Comparison of ENCODE assay signal across 8 cellular contexts in the genomic region with DNA sequence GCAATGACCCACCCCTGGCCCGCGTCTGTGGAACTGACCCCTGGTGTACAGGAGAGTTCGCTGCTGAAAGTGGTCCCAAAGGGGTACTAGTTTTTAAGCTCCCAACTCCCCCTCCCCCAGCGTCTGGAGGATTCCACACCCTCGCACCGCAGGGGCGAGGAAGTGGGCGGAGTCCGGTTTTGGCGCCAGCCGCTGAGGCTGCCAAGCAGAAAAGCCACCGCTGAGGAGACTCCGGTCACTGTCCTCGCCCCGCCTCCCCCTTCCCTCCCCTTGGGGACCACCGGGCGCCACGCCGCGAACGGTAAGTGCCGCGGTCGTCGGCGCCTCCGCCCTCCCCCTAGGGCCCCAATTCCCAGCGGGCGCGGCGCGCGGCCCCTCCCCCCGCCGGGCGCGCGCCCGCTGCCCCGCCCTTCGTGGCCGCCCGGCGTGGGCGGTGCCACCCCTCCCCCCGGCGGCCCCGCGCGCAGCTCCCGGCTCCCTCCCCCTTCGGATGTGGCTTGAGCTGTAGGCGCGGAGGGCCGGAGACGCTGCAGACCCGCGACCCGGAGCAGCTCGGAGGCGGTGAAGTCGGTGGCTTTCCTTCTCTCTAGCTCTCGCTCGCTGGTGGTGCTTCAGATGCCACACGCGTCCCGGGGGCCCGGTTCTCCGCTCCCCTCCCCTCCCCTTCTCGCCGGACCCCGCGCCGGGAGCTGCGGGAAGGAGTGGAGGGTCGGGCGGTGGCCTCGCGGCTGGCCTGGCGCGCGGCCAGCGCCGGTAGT.
DNase-seq lines count a peak whose midpoint lies in the region; ATAC-seq lines count a peak whose summit lies in the region.

A gene (plus strand): TSS at position 485 of the 758 bp plus-strand sequence. CDS start 1,254 bp downstream, outside the sequence.

- DNase-seq in AG08396 (ENCODE audit: low spot score): peak; percentile 93
- DNase-seq in NCI-H345 treated with DMSO at 0.1 percent for 48 hours (lab: John Stamatoyannopoulos, UW; ENCODE audit: unreplicated experiment): peak; percentile 92
- DNase-seq in activated CD4-positive, CD25-positive, alpha-beta regulatory T cell (lab: John Stamatoyannopoulos, UW): peak; percentile 82 to 88 (median 84)
- peak in 60 of 61 donors; percentile 16 to 94 (median 81) for DNase-seq in caudate nucleus (lab: John Stamatoyannopoulos, UW)
- DNase-seq in iris pigment epithelial cell (ENCODE audit: low read depth): peak; percentile 72
- DNase-seq in stimulated activated CD4-positive, alpha-beta T cell treated with anti-CD3 and anti-CD28 coated beads, Interleukin-12 subunit alpha, Interleukin-12 subunit beta, amount 100 ng/mL, for 4 hours: peak; percentile 81

- ATAC-seq in GM19023 (IDR thresholded peaks at IDR 0.05; ENCODE audit: unreplicated experiment) (peak; percentile 40), HG03175 (IDR thresholded peaks at IDR 0.05; ENCODE audit: unreplicated experiment) (peak; percentile 41)

- H3K27ac ChIP-seq in caudate nucleus (ENCODE audit: low read depth, low read length): peak within 1 kb of the TSS; percentile 100

Comparison
In these comparisons a context has a peak if more than half of its experiments do, and no peak if none do; other contexts are left out.
1. Peak in every context shown above with its lines: DNase-seq, ATAC-seq and H3K27ac ChIP-seq.